ENCODE assay signal across 1 cellular context in genomic region chr13:40568672-40569350, GRCh38.
TF ChIP-seq lines count a peak whose summit lies in the region.

No MANE protein-coding gene starts in this region.

TF ChIP-seq in GM23338, 12 proteins besides CTCF, POLR2A, EP300 and RAD21 (continued from another document):
- TF ChIP-seq ZNF462 (CRISPR knock-in tag; IDR thresholded peaks at IDR 0.05) = no peak
- no peak for TF ChIP-seq NANOG (IDR thresholded peaks at IDR 0.05; ENCODE audit: borderline replicate concordance)
- no peak for TF ChIP-seq JUNB (IDR thresholded peaks at IDR 0.05; ENCODE audit: unreplicated experiment)
- TF ChIP-seq ZNF331 (CRISPR knock-in tag; IDR thresholded peaks at IDR 0.05; ENCODE audit: low read depth) = no peak
